24 cellular contexts compared by ENCODE assay signal in the genomic region with DNA sequence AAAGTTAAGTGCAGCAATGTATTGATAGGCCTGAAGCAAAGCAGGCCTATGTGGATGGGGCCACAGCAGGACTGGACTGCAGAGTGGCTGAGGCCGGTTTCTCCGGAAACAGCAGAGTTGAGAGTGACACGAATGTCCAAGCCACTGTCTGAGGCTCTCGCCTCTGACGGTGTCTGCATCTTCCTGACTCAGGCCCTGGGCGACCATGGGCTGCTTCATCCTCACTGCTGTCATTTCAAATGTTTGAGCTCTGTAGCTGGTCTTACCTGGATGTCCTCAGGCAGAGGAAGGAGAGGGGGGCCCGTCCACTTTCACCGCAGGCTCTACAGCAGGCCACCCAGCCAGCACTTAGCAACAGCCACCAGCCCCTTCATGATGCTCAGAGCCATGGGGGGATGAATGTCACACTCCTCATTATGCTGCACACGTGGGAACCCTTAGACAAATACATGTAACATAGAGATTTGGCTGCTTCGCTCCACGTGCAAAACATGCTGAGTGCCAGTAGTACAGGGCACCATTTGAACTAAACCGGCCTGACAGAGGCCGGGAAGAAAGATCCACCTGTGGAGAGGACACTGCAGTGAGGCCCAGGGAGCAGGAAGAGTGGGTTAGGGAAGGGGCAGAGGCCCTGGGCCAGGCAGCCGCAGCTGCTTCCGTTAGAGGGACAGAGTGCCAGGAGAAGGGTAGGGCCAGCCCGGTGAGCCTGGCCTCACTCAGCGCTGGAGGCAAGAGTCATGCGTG. TPM values are rescaled to one million over a fixed set of nuclear protein-coding genes. Genes with fewer than 3 reads are reported as not detected.
"Had no signal": no experiment of that assay in that cellular context is flagged by ENCODE, and none has a peak within 500 bp of the region (broad histone marks: within the 10 kb centered on the region; RNA-seq: fewer than 3 reads in every experiment).

No MANE protein-coding gene starts in this region.

- H3K27ac ChIP-seq: adrenal gland, ascending aorta, brain microvascular endothelial cell, colonic mucosa, esophagus squamous epithelium, gastrocnemius medialis, parathyroid adenoma, right lobe of liver, skin epidermis, thoracic aorta, upper lobe of left lung had no signal

- H2AFZ ChIP-seq: parathyroid adenoma had no signal

- H3K9ac ChIP-seq: parathyroid adenoma had no signal

- H3K4me3 ChIP-seq: adrenal gland, ascending aorta, colonic mucosa, esophagus squamous epithelium, gastrocnemius medialis, right lobe of liver, skin epidermis, thoracic aorta, upper lobe of left lung had no signal

- H3K36me3 ChIP-seq: adrenal gland, ascending aorta, brain microvascular endothelial cell, colonic mucosa, esophagus squamous epithelium, gastrocnemius medialis, right lobe of liver, thoracic aorta, upper lobe of left lung had no signal

- H3K4me3 Mint-ChIP-seq: activated T-helper 17 cell treated with anti-CD3 and anti-CD28 coated beads, Interleukin-2, amount 50 U/mL, for 72 hours; endodermal cell; naive thymus-derived CD8-positive, alpha-beta T cell; stimulated activated naive B cell treated with anti-CD40 and anti-IgM and Interleukin-4, amounts not matched to agents 10 μg/mL and 1 μg/mL and 100 μg/mL, for 72 hours had no signal

- H3K4me1 Mint-ChIP-seq: activated T-helper 17 cell treated with anti-CD3 and anti-CD28 coated beads, Interleukin-2, amount 50 U/mL, for 72 hours; stimulated activated naive B cell treated with anti-CD40 and anti-IgM and Interleukin-4, amounts not matched to agents 10 μg/mL and 1 μg/mL and 100 μg/mL, for 72 hours had no signal

- H3K79me2 ChIP-seq: parathyroid adenoma had no signal

- H3K9me3 ChIP-seq: adrenal gland, ascending aorta, colonic mucosa, esophagus squamous epithelium, gastrocnemius medialis, right lobe of liver, thoracic aorta, upper lobe of left lung had no signal

- H3K9me3 Mint-ChIP-seq: activated naive CD4-positive, alpha-beta T cell treated with anti-CD3 and anti-CD28 coated beads, Interleukin-2, amount 50 U/mL, for 72 hours; activated T-helper 17 cell treated with anti-CD3 and anti-CD28 coated beads, Interleukin-2, amount 50 U/mL, for 72 hours; endodermal cell; naive thymus-derived CD8-positive, alpha-beta T cell; stimulated activated naive B cell treated with anti-CD40 and anti-IgM and Interleukin-4, amounts not matched to agents 10 μg/mL and 1 μg/mL and 100 μg/mL, for 72 hours had no signal

- DNase-seq: activated T-cell treated with anti-CD3 and anti-CD28 coated beads, Interleukin-2, amount 50 U/mL, for 1 hour; brain microvascular endothelial cell; central memory CD4-positive, alpha-beta T cell; colonic mucosa; esophagus squamous epithelium; gastrocnemius medialis; hypothalamus; left cardiac atrium; naive thymus-derived CD8-positive, alpha-beta T cell; nucleus accumbens; stimulated activated CD4-positive, alpha-beta T cell treated with anti-CD3 and anti-CD28 coated beads, Interleukin-2, amount 100 ng/mL, for 24 hours; stimulated activated naive B cell treated with anti-CD40 and anti-IgM and Interleukin-4, amounts not matched to agents 10 μg/mL and 1 μg/mL and 100 μg/mL, for 72 hours; T-helper 1 cell had no signal

- H3K27ac Mint-ChIP-seq: activated T-helper 17 cell treated with anti-CD3 and anti-CD28 coated beads, Interleukin-2, amount 50 U/mL, for 72 hours; endodermal cell; naive thymus-derived CD8-positive, alpha-beta T cell; stimulated activated naive B cell treated with anti-CD40 and anti-IgM and Interleukin-4, amounts not matched to agents 10 μg/mL and 1 μg/mL and 100 μg/mL, for 72 hours had no signal

- H3K27me3 ChIP-seq: adrenal gland, ascending aorta, brain microvascular endothelial cell, colonic mucosa, gastrocnemius medialis, right lobe of liver, upper lobe of left lung had no signal

- H3K4me1 ChIP-seq: ascending aorta, colonic mucosa, gastrocnemius medialis, parathyroid adenoma, right lobe of liver, upper lobe of left lung had no signal

- ATAC-seq: activated T-helper 17 cell treated with anti-CD3 and anti-CD28 coated beads, Interleukin-2, amount 50 U/mL, for 72 hours; gastrocnemius medialis; left cardiac atrium; naive thymus-derived CD8-positive, alpha-beta T cell; stimulated activated naive B cell treated with anti-CD40 and anti-IgM and Interleukin-4, amounts not matched to agents 10 μg/mL and 1 μg/mL and 100 μg/mL, for 72 hours had no signal

- H3K36me3 Mint-ChIP-seq: activated naive CD4-positive, alpha-beta T cell treated with anti-CD3 and anti-CD28 coated beads, Interleukin-2, amount 50 U/mL, for 72 hours; naive thymus-derived CD8-positive, alpha-beta T cell; stimulated activated naive B cell treated with anti-CD40 and anti-IgM and Interleukin-4, amounts not matched to agents 10 μg/mL and 1 μg/mL and 100 μg/mL, for 72 hours had no signal

RNA-seq across cellular contexts. Expression of a gene that starts 31.7 kb away (rescaled TPM):
- total RNA-seq: activated naive CD4-positive, alpha-beta T cell treated with anti-CD3 and anti-CD28 coated beads, Interleukin-2, amount 50 U/mL, for 72 hours; activated T-helper 17 cell treated with anti-CD3 and anti-CD28 coated beads, Interleukin-2, amount 50 U/mL, for 72 hours; ascending aorta; colonic mucosa; endodermal cell; gastrocnemius medialis; left cardiac atrium; naive thymus-derived CD8-positive, alpha-beta T cell; pulmonary artery endothelial cell; right lobe of liver had no signal
- polyA plus RNA-seq: naive thymus-derived CD8-positive, alpha-beta T cell had no signal
